In the genomic region with DNA sequence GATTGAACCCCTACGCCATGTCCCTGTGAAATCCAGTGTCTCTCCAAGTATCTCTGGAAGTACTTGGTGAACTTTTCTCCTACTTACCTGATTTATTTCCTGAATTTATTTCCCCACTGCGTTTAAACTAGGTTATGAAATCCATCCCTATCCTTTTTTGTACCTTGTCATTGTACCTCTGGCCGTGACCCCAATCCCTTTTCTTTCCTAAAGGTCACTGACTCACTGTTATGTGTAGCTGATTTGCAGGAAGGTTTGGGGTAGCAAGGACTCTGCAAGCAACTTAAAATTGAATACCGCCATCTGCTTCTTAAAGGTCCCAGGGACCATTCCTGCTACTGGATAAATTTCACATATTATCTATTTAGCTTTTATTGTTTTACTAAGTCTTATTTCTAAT, we compare ENCODE assay signal across 27 cellular contexts. TPM values are rescaled to one million over a fixed set of nuclear protein-coding genes. Genes with fewer than 3 reads are reported as not detected.
DNase-seq lines count a peak whose midpoint lies in the region; ATAC-seq lines count a peak whose summit lies in the region.
"Had no signal": no experiment of that assay in that cellular context is flagged by ENCODE, and none has a peak within 500 bp of the region (broad histone marks: within the 10 kb centered on the region; RNA-seq: fewer than 3 reads in every experiment).

No MANE protein-coding gene starts in this region.

- H3K36me3 ChIP-seq in ACC112 (ENCODE audit: insufficient read depth, low read length) = no peaks in the 10 kb centered on the region
- H3K36me3 ChIP-seq: HAP-1, SJSA1 had no signal

- H3K4me3 ChIP-seq in ACC112 (ENCODE audit: low read depth, low read length) = no peak overlapping the region
- H3K4me3 ChIP-seq: BLaER1 treated with 17β-estradiol and CSF1 and Interleukin-3, amounts not matched to agents 10 nM and 100 nM; HAP-1; SJSA1 had no signal

- H3K9me3 Mint-ChIP-seq in activated T-cell treated with anti-CD3 and anti-CD28 coated beads, Interleukin-2, amount 50 U/mL, for 24 hours = no peaks in the 10 kb centered on the region
- no peaks in the 10 kb centered on the region for H3K9me3 Mint-ChIP-seq in activated T-helper 17 cell treated with anti-CD3 and anti-CD28 coated beads, Interleukin-2, amount 50 U/mL, for 72 hours
- H3K9me3 Mint-ChIP-seq: HFFc6 had no signal

- no peak overlapping the region for H2AFZ ChIP-seq in ACC112 (ENCODE audit: low read length, unreplicated experiment)

- in situ Hi-C loops in G401 (cut with HindIII; ENCODE audit: low sequenced_read_pairs) = no loop called here

- H3K36me3 Mint-ChIP-seq in activated T-cell treated with anti-CD3 and anti-CD28 coated beads, Interleukin-2, amount 50 U/mL, for 24 hours (ENCODE audit: low read depth) = peaks cover 8% of the 10 kb centered on the region
- H3K36me3 Mint-ChIP-seq in activated T-helper 17 cell treated with anti-CD3 and anti-CD28 coated beads, Interleukin-2, amount 50 U/mL, for 72 hours (ENCODE audit: low read depth) = peaks cover 4% of the 10 kb centered on the region

- ATAC-seq in activated T-helper 17 cell treated with anti-CD3 and anti-CD28 coated beads, Interleukin-2, amount 50 U/mL, for 72 hours (replicated peaks) = no peak
- peak; percentile 10 for ATAC-seq in left lobe of liver
- ATAC-seq in HG03196 (IDR thresholded peaks at IDR 0.05; ENCODE audit: unreplicated experiment) = no peak

- no peaks in the 10 kb centered on the region for H3K27me3 ChIP-seq in ACC112 (ENCODE audit: insufficient read depth, low read length)
- H3K27me3 ChIP-seq: SJSA1 had no signal

- H3K27ac ChIP-seq in ACC112 (ENCODE audit: low read depth, low read length) = peak overlapping the region; percentile 84; the same call in 1 of the 2 replicates
- H3K27ac ChIP-seq: BLaER1 treated with 17β-estradiol and CSF1 and Interleukin-3, amounts not matched to agents 10 nM and 100 nM; KMS-11; SJSA1 had no signal

- H3K27me3 Mint-ChIP-seq in activated T-cell treated with anti-CD3 and anti-CD28 coated beads, Interleukin-2, amount 50 U/mL, for 24 hours = no peaks in the 10 kb centered on the region
- H3K27me3 Mint-ChIP-seq in activated T-helper 17 cell treated with anti-CD3 and anti-CD28 coated beads, Interleukin-2, amount 50 U/mL, for 72 hours = no peaks in the 10 kb centered on the region
- H3K27me3 Mint-ChIP-seq: CD4-positive, alpha-beta memory T cell had no signal

- peaks cover 2% of the 10 kb centered on the region for H3K79me2 ChIP-seq in ACC112 (ENCODE audit: control insufficient read depth, insufficient read depth, low read length, unreplicated experiment)

- no peak overlapping the region for H3K4me3 Mint-ChIP-seq in activated T-cell treated with anti-CD3 and anti-CD28 coated beads, Interleukin-2, amount 50 U/mL, for 24 hours
- peak overlapping the region; percentile 44 for H3K4me3 Mint-ChIP-seq in activated T-helper 17 cell treated with anti-CD3 and anti-CD28 coated beads, Interleukin-2, amount 50 U/mL, for 72 hours
- H3K4me3 Mint-ChIP-seq: CD4-positive, alpha-beta memory T cell; HFFc6 had no signal

- peak overlapping the region; percentile 92 for H3K27ac Mint-ChIP-seq in activated T-cell treated with anti-CD3 and anti-CD28 coated beads, Interleukin-2, amount 50 U/mL, for 24 hours
- H3K27ac Mint-ChIP-seq in activated T-helper 17 cell treated with anti-CD3 and anti-CD28 coated beads, Interleukin-2, amount 50 U/mL, for 72 hours = peak overlapping the region; percentile 67
- H3K27ac Mint-ChIP-seq: HFFc6 had no signal

- peaks cover 26% of the 10 kb centered on the region for H3K4me1 ChIP-seq in ACC112 (ENCODE audit: control insufficient read depth, insufficient read depth, low read length, unreplicated experiment)
- H3K4me1 ChIP-seq: HAP-1 had no signal

- no peak for DNase-seq in activated T-cell treated with anti-CD3 and anti-CD28 coated beads, Interleukin-2, amount 50 U/mL, for 24 hours
- DNase-seq in activated T-cell treated with anti-CD3 and anti-CD28 coated beads, Interleukin-2, amount 50 U/mL, for 1 hour = no peak
- DNase-seq in left lobe of liver (ENCODE audit: low spot score) = no peak
- no peak for DNase-seq in NCI-H1105 treated with DMSO at 0.1 percent for 48 hours (lab: John Stamatoyannopoulos, UW)
- DNase-seq in G401 (ENCODE audit: low spot score) = no peak
- DNase-seq: AML-193; CD4-positive, alpha-beta memory T cell; COR-L47; DMS53; GOT3; HFFc6; IMR-90; MM.1S; NCI-H1417; NCI-H1694; NCI-H2029 treated with DMSO at 0.1 percent for 48 hours; NCI-H446 treated with DMSO at 0.1 percent for 48 hours; NCI-H526 treated with DMSO at 0.1 percent for 48 hours; Right ventricle myocardium superior; RPMI8226 had no signal

- H3K4me1 Mint-ChIP-seq in activated T-cell treated with anti-CD3 and anti-CD28 coated beads, Interleukin-2, amount 50 U/mL, for 24 hours (ENCODE audit: low read depth) = peaks cover 39% of the 10 kb centered on the region
- peaks cover 14% of the 10 kb centered on the region for H3K4me1 Mint-ChIP-seq in activated T-helper 17 cell treated with anti-CD3 and anti-CD28 coated beads, Interleukin-2, amount 50 U/mL, for 72 hours

RNA-seq across cellular contexts. Expression of a gene that starts 4.6 kb away (rescaled TPM):
- 10 to 100 TPM; 61.6 to 89.8 TPM for total RNA-seq in activated T-helper 17 cell treated with anti-CD3 and anti-CD28 coated beads, Interleukin-2, amount 50 U/mL, for 72 hours
- total RNA-seq in left lobe of liver = 77.4 TPM
- 57.1 and 88.7 TPM in 2 replicates for total RNA-seq in G401 (2014; rRNA removed; shearing (Covaris generic))

RNA-seq across cellular contexts. Expression of a gene that starts 59.5 kb away (rescaled TPM):
- total RNA-seq in activated T-helper 17 cell treated with anti-CD3 and anti-CD28 coated beads, Interleukin-2, amount 50 U/mL, for 72 hours = 100 to 1,000 TPM; 268 to 414 TPM
- total RNA-seq in left lobe of liver = 1.7 TPM
- total RNA-seq in G401 (2014; rRNA removed; shearing (Covaris generic)) = 136 and 166 TPM in 2 replicates
- total RNA-seq: CD4-positive, alpha-beta memory T cell had no signal

Comparison
In these comparisons a context has a peak if more than half of its experiments do, and no peak if none do; other contexts are left out.
1. RNA of a gene that starts 59.5 kb away (total RNA-seq): 268 to 414 TPM in activated T-helper 17 cell treated with anti-CD3 and anti-CD28 coated beads, Interleukin-2, amount 50 U/mL, for 72 hours and 136 to 166 TPM in G401; 1.7 TPM in left lobe of liver (single experiment); every median in the first group is over 10 times any median in the second.